ENCODE assay signal across 1 cellular context in genomic region chr18:22549260-22549937, GRCh38.
TF ChIP-seq lines count a peak whose summit lies in the region.

No MANE protein-coding gene starts in this region.

TF ChIP-seq in GM23338, 12 proteins besides CTCF, POLR2A, EP300 and RAD21 (continued from another document):
- TF ChIP-seq ZNF462 (CRISPR knock-in tag; IDR thresholded peaks at IDR 0.05) (no peak), EZH2phosphoT487 (IDR thresholded peaks at IDR 0.05; ENCODE audit: unreplicated experiment) (no peak), ZNF114 (CRISPR knock-in tag; IDR thresholded peaks at IDR 0.05) (no peak), ZNF331 (CRISPR knock-in tag; IDR thresholded peaks at IDR 0.05; ENCODE audit: low read depth) (no peak), REST (IDR thresholded peaks at IDR 0.05; ENCODE audit: unreplicated experiment) (no peak), NANOG (IDR thresholded peaks at IDR 0.05; ENCODE audit: borderline replicate concordance) (no peak), JUNB (IDR thresholded peaks at IDR 0.05; ENCODE audit: unreplicated experiment) (no peak), POLR2AphosphoS5 (IDR thresholded peaks at IDR 0.05; ENCODE audit: low read depth) (no peak), EZH2 (IDR thresholded peaks at IDR 0.05; ENCODE audit: low read depth, unreplicated experiment) (no peak), CREB1 (CRISPR knock-in tag; IDR thresholded peaks at IDR 0.05; ENCODE audit: low read depth) (no peak)
TF ChIP-seq in GM23338: peak in this region for 0.
